ENCODE assay signal across 10 cellular contexts in the genomic region with DNA sequence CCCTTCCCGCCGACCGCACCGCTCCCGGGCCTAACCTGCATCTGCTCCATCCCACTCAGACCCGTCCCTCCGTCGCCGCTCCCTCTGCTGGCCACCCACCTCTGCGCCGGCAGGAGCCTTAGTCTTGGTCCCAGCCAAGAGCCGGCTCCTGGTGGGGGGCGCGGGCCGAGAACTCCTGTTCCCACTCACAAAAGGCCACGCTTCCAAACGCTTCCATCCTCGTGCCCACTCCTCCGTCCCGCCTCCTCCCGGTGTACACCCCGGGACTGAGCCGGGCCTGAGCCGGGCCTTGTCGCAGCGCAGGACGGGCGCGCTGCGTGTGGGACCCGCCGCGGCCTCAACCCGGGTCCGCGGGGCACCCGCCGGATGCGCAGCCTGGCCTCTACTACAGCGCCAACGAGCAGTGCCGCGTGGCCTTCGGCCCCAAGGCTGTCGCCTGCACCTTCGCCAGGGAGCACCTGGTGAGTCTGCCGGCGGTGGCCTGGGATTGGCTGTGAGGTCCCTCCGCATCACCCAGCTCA. TPM values are rescaled to one million over a fixed set of nuclear protein-coding genes. Genes with fewer than 3 reads are reported as not detected.
DNase-seq lines count a peak whose midpoint lies in the region; ATAC-seq and TF ChIP-seq lines count a peak whose summit lies in the region.
"Had no signal": no experiment of that assay in that cellular context is flagged by ENCODE, and none has a peak within 500 bp of the region (broad histone marks: within the 10 kb centered on the region; RNA-seq: fewer than 3 reads in every experiment).

No MANE protein-coding gene starts in this region.

- peaks cover 3% of the 10 kb centered on the region for H3K36me3 ChIP-seq in cardiac muscle cell
- H3K36me3 ChIP-seq in spleen: no peaks in the 10 kb centered on the region

- H3K27ac ChIP-seq in VCaP (no peak overlapping the region), cardiac muscle cell (no peak overlapping the region), spleen (no peak overlapping the region)
- H3K27ac ChIP-seq: C4-2B had no signal

- intact Hi-C loops in spleen (cut with DNase I; ENCODE audit: low total_unique reads): no loop called here

- no peaks in the 10 kb centered on the region for H3K4me1 ChIP-seq in cardiac muscle cell (ENCODE audit: low read depth)
- peaks cover 4 to 28% (median 16%) of the 10 kb centered on the region in 6 donors for H3K4me1 ChIP-seq in spleen

- no peak for TF ChIP-seq POLR2A in spleen (IDR thresholded peaks at IDR 0.05)

- no peak overlapping the region for H3K4me3 ChIP-seq in cardiac muscle cell
- peak overlapping the region in 3 of 8 donors; percentile 2 to 71 (median 45) for H3K4me3 ChIP-seq in spleen

- H3K9me3 ChIP-seq in cardiac muscle cell (ENCODE audit: low read depth) (no peaks in the 10 kb centered on the region), spleen (no peaks in the 10 kb centered on the region)

- ATAC-seq in HG03196 (IDR thresholded peaks at IDR 0.05; ENCODE audit: unreplicated experiment) (no peak), HG02798 (IDR thresholded peaks at IDR 0.05; ENCODE audit: poor library complexity, unreplicated experiment) (no peak)

- peak; percentile 60 for TF ChIP-seq CTCF in VCaP (conservative IDR thresholded peaks at IDR 0.05)
- TF ChIP-seq CTCF in cardiac muscle cell (IDR thresholded peaks at IDR 0.05; ENCODE audit: low read depth, low read length): peak; percentile 45
- TF ChIP-seq CTCF in spleen (IDR thresholded peaks at IDR 0.05 in 8 of 11, conservative IDR thresholded peaks at IDR 0.05 in 3 of 11): peak in 7 of 11 experiments; percentile 18 to 46 (median 35)

- H3K27me3 ChIP-seq in cardiac muscle cell (peaks cover 7% of the 10 kb centered on the region), spleen (replicated peaks in 1 of 7) (peaks cover 0 to 54% (median 37%) of the 10 kb centered on the region in 7 donors)

- DNase-seq in NCI-H510A treated with DMSO at 0.1 percent for 48 hours (lab: John Stamatoyannopoulos, UW) (peak; percentile 10), NCI-H510A (lab: John Stamatoyannopoulos, UW) (no peak), cardiac muscle cell (ENCODE audit: low read depth in 1 of 2, low spot score in 1 of 2) (peak; percentile 42 to 60), spleen (peak; percentile 82), NCI-H2107 treated with DMSO at 0.1 percent for 48 hours (lab: John Stamatoyannopoulos, UW; ENCODE audit: unreplicated experiment) (no peak)
- DNase-seq: hippocampal formation had no signal

- WGBS in spleen, 5 donors: 22 to 29% (median 28%) methylated on average over 31 to 49 of the region's 49 CpGs

RNA-seq across cellular contexts. Expression of a gene that starts 7.5 kb away (rescaled TPM):
- 12.2 and 16.9 TPM in 2 replicates for total RNA-seq in cardiac muscle cell
- polyA plus RNA-seq in cardiac muscle cell: 10.1 and 11.2 TPM in 2 replicates
- 1 to 10 TPM; 1.1 to 3.9 (median 1.6) TPM for total RNA-seq in spleen
- 1 to 10 TPM; 3.4 to 4.8 (median 3.9) TPM for polyA plus RNA-seq in spleen

RNA-seq across cellular contexts. Expression of a gene that starts 11.9 kb away (rescaled TPM):
- total RNA-seq in cardiac muscle cell: 35.7 and 50.2 TPM in 2 replicates
- polyA plus RNA-seq in cardiac muscle cell: 27.1 and 30.1 TPM in 2 replicates
- 10 to 100 TPM; 21.5 to 25.8 (median 22.8) TPM for total RNA-seq in spleen
- polyA plus RNA-seq in spleen: 10 to 100 TPM; 20.0 to 23.2 (median 20.1) TPM

RNA-seq across cellular contexts. Expression of a gene that starts 30.1 kb away (rescaled TPM):
- total RNA-seq in cardiac muscle cell: 61.7 and 73.8 TPM in 2 replicates
- polyA plus RNA-seq in cardiac muscle cell: 56.6 and 64.0 TPM in 2 replicates
- total RNA-seq in spleen: 10 to 100 TPM in 5 of 7 donors, 1 to 10 TPM in 2; 10.0 to 14.2 (median 12.6) TPM
- 10 to 100 TPM in 1 of 3 donors, 1 to 10 TPM in 2; 4.7 to 12.7 (median 6.6) TPM for polyA plus RNA-seq in spleen

RNA-seq across cellular contexts. Expression of a gene that starts 49.2 kb away (rescaled TPM):
- total RNA-seq in cardiac muscle cell (2.4 and 8.6 TPM in 2 replicates), spleen (10 to 100 TPM; 15.4 to 28.7 (median 20.9) TPM)
- polyA plus RNA-seq in cardiac muscle cell (3.9 and 8.6 TPM in 2 replicates), spleen (10 to 100 TPM; 15.4 to 35.0 (median 32.8) TPM)

RNA-seq across cellular contexts. Expression of a gene that starts 53.5 kb away (rescaled TPM):
- 2.0 and 2.2 TPM in 2 replicates for total RNA-seq in cardiac muscle cell
- polyA plus RNA-seq in cardiac muscle cell: 5.1 and 7.3 TPM in 2 replicates
- total RNA-seq in spleen: under 1 TPM in 5 of 7 donors, not detected in 2; 0.29 to 0.98 (median 0.44) TPM
- polyA plus RNA-seq in spleen: 1 to 10 TPM in 2 of 3 donors, under 1 TPM in 1; 0.96 to 1.5 (median 1.0) TPM

Comparison
In these comparisons a context has a peak if more than half of its experiments do, and no peak if none do; other contexts are left out.
1. DNase-seq: peak in NCI-H510A treated with DMSO at 0.1 percent for 48 hours (single experiment), cardiac muscle cell (2 of 2) and spleen (single experiment); none in NCI-H510A (single experiment) and NCI-H2107 treated with DMSO at 0.1 percent for 48 hours (single experiment).
2. Peak in every context shown above with its lines, with median percentiles within 50 percentile points of each other: CTCF ChIP-seq.